27 cellular contexts compared by ENCODE assay signal in genomic region chr3:46282696-46283095, GRCh38. TPM values are rescaled to one million over a fixed set of nuclear protein-coding genes. Genes with fewer than 3 reads are reported as not detected.
DNase-seq lines count a peak whose midpoint lies in the region; ATAC-seq and TF ChIP-seq lines count a peak whose summit lies in the region.
"Had no signal": no experiment of that assay in that cellular context is flagged by ENCODE, and none has a peak within 500 bp of the region (broad histone marks: within the 10 kb centered on the region; RNA-seq: fewer than 3 reads in every experiment).

No MANE protein-coding gene starts in this region.

- no peak for TF ChIP-seq CTCF in mammary epithelial cell (conservative IDR thresholded peaks at IDR 0.05 in 1 of 2, IDR thresholded peaks at IDR 0.05 in 1 of 2; ENCODE audit: extremely low read depth in 1 of 2, insufficient read depth in 1 of 2, low read depth in 1 of 2, low read length in 2 of 2)

- intact Hi-C loops in cardiac septum (cut with DNase I) (no loop called here), mammary epithelial cell (cut with micrococcal nuclease) (no loop called here)

- H3K9ac ChIP-seq in mammary epithelial cell (ENCODE audit: insufficient read depth, low read length) = no peak overlapping the region
- no peak overlapping the region for H3K9ac ChIP-seq in mesenchymal stem cell (ENCODE audit: low read length)

- H2BK120ac ChIP-seq in mesenchymal stem cell (ENCODE audit: low read depth, low read length) = no peak overlapping the region

- no peaks in the 10 kb centered on the region for H3K9me3 ChIP-seq in effector memory CD4-positive, alpha-beta T cell (ENCODE audit: control insufficient read depth, low read length)
- H3K9me3 ChIP-seq in mammary epithelial cell (replicated peaks; ENCODE audit: insufficient read depth, low read length) = peaks cover 6% of the 10 kb centered on the region
- peaks cover 13% of the 10 kb centered on the region for H3K9me3 ChIP-seq in mesenchymal stem cell (ENCODE audit: control insufficient read depth, low read length)
- H3K9me3 ChIP-seq: vagina had no signal

- CTCF ChIA-PET in activated CD8-positive, alpha-beta memory T cell treated with anti-CD3 and anti-CD28 coated beads, Interleukin-2, amount 10 ng/mL, durations not matched to agents 7 days and 5 days (lab: Charles Lee) = interaction anchor here (1.1 to 4.1 kb wide), 4 partner anchors 13 to 87 kb away, joined by 3 to 66 read pairs (median 16); partner anchors contain the start of gene CCR5
- CTCF ChIA-PET in mammary epithelial cell (lab: Charles Lee; ENCODE audit: low non-redundant PET) = no interaction called here

- dilution Hi-C loops in mammary epithelial cell (cut with HindIII; ENCODE audit: low sequenced_read_pairs) = no loop called here

- no peaks in the 10 kb centered on the region for H3K79me1 ChIP-seq in mesenchymal stem cell (replicated peaks; ENCODE audit: low read length, poor library complexity, severe bottlenecking)

- no peak for DNase-seq in activated CD8-positive, alpha-beta memory T cell treated with anti-CD3 and anti-CD28 coated beads, Interleukin-2, amount 10 ng/mL, durations not matched to agents 7 days and 5 days
- no peak for DNase-seq in activated CD8-positive, alpha-beta memory T cell treated with anti-CD3 and anti-CD28 coated beads, Interleukin-2, amount 50 U/mL, for 48 hours
- DNase-seq in NOMO-1 treated with DMSO at 0.1 percent for 48 hours (lab: John Stamatoyannopoulos, UW; ENCODE audit: unreplicated experiment) = peak; percentile 25
- no peak for DNase-seq in effector memory CD4-positive, alpha-beta T cell
- DNase-seq in stimulated activated naive B cell treated with anti-CD40 and anti-IgM and Interleukin-4, amounts not matched to agents 10 μg/mL and 1 μg/mL and 100 μg/mL, for 72 hours = no peak
- no peak for DNase-seq in cardiac septum (ENCODE audit: low spot score)
- DNase-seq in mammary epithelial cell = no peak
- DNase-seq in mesenchymal stem cell = no peak
- DNase-seq: ACHN; activated gamma-delta T cell; amygdala; DMS53; dorsolateral prefrontal cortex; foreskin keratinocyte; GF-D8; NCI-H1694 treated with DMSO at 0.1 percent for 48 hours; NCI-H774; nucleus accumbens; retina; stimulated activated CD4-positive, alpha-beta T cell treated with anti-CD3 and anti-CD28 coated beads, Interleukin-12 subunit alpha, Interleukin-12 subunit beta, amount 100 ng/mL, for 4 hours had no signal

- peaks cover 63% of the 10 kb centered on the region for H3K4me1 ChIP-seq in effector memory CD4-positive, alpha-beta T cell (ENCODE audit: control insufficient read depth, insufficient read depth, low read length, poor library complexity, severe bottlenecking)
- H3K4me1 ChIP-seq in mammary epithelial cell (ENCODE audit: insufficient read depth, low read length) (no peaks in the 10 kb centered on the region), mesenchymal stem cell (ENCODE audit: control insufficient read depth, insufficient read depth, low read depth, low read length) (no peaks in the 10 kb centered on the region)
- H3K4me1 ChIP-seq: foreskin keratinocyte had no signal

- H3K4me3 Mint-ChIP-seq in activated CD8-positive, alpha-beta memory T cell treated with anti-CD3 and anti-CD28 coated beads, Interleukin-2, amount 10 ng/mL, durations not matched to agents 7 days and 5 days = no peak overlapping the region
- H3K4me3 Mint-ChIP-seq in stimulated activated naive B cell treated with anti-CD40 and anti-IgM and Interleukin-4, amounts not matched to agents 10 μg/mL and 1 μg/mL and 100 μg/mL, for 72 hours = no peak overlapping the region
- H3K4me3 Mint-ChIP-seq: CD14-positive monocyte had no signal

- H2BK15ac ChIP-seq in mesenchymal stem cell (ENCODE audit: low read depth, poor library complexity, severe bottlenecking) = no peak overlapping the region

- no peak overlapping the region for H4K91ac ChIP-seq in mesenchymal stem cell (ENCODE audit: low read length)

- no peaks in the 10 kb centered on the region for H3K79me2 ChIP-seq in mammary epithelial cell (ENCODE audit: insufficient read depth, low read length)
- H3K79me2 ChIP-seq: hepatocyte had no signal

- H3K9me3 Mint-ChIP-seq in activated CD8-positive, alpha-beta memory T cell treated with anti-CD3 and anti-CD28 coated beads, Interleukin-2, amount 10 ng/mL, durations not matched to agents 7 days and 5 days (ENCODE audit: low read depth) = no peaks in the 10 kb centered on the region
- H3K9me3 Mint-ChIP-seq in stimulated activated naive B cell treated with anti-CD40 and anti-IgM and Interleukin-4, amounts not matched to agents 10 μg/mL and 1 μg/mL and 100 μg/mL, for 72 hours = peaks cover 12% of the 10 kb centered on the region in 2 donors

- in situ Hi-C loops in mammary epithelial cell (cut with MboI; ENCODE audit: low sequenced_read_pairs in 2 of 2) = no loop called here

- H4K8ac ChIP-seq in mesenchymal stem cell (ENCODE audit: low read length) = no peak overlapping the region

- H3K14ac ChIP-seq in mesenchymal stem cell (ENCODE audit: low read length in 2 of 2) = no peak overlapping the region

- H3K36me3 ChIP-seq in effector memory CD4-positive, alpha-beta T cell (ENCODE audit: control insufficient read depth, insufficient read depth, low read length) = no peaks in the 10 kb centered on the region
- H3K36me3 ChIP-seq in mammary epithelial cell (ENCODE audit: insufficient read depth, low read length) (no peaks in the 10 kb centered on the region), mesenchymal stem cell (ENCODE audit: control insufficient read depth in 1 of 2, insufficient read depth in 2 of 2, low read depth in 1 of 2, low read length in 2 of 2) (no peaks in the 10 kb centered on the region)
- H3K36me3 ChIP-seq: vagina had no signal

- H3K4ac ChIP-seq in mesenchymal stem cell (ENCODE audit: low read depth in 1 of 2, low read length in 2 of 2) = no peak overlapping the region

- peak overlapping the region; percentile 31 for H3K27ac ChIP-seq in effector memory CD4-positive, alpha-beta T cell (ENCODE audit: insufficient read depth, low read length, poor library complexity, severe bottlenecking)
- H3K27ac ChIP-seq in mammary epithelial cell (ENCODE audit: insufficient read depth, low read depth, low read length) (no peak overlapping the region), mesenchymal stem cell (ENCODE audit: low read length, poor library complexity, severe bottlenecking) (no peak overlapping the region)
- H3K27ac ChIP-seq: dorsolateral prefrontal cortex, epithelial cell of prostate, foreskin keratinocyte, hepatocyte, SK-N-MC, vagina had no signal

- no peaks in the 10 kb centered on the region for H3K27me3 ChIP-seq in effector memory CD4-positive, alpha-beta T cell (replicated peaks; ENCODE audit: control insufficient read depth, insufficient read depth, low read length, poor library complexity, severe bottlenecking)
- H3K27me3 ChIP-seq in mammary epithelial cell (ENCODE audit: insufficient read depth, low read length) (no peaks in the 10 kb centered on the region), mesenchymal stem cell (ENCODE audit: control insufficient read depth in 1 of 2, insufficient read depth in 1 of 2, low read length in 2 of 2) (no peaks in the 10 kb centered on the region)
- H3K27me3 ChIP-seq: dorsolateral prefrontal cortex, hepatocyte, vagina had no signal

- H3K23ac ChIP-seq in mesenchymal stem cell (ENCODE audit: low read length in 2 of 2) = no peak overlapping the region

- no peak overlapping the region for H2BK12ac ChIP-seq in mesenchymal stem cell (ENCODE audit: low read length in 2 of 2)

- no TSS peak for BruUV-seq in mammary epithelial cell (replicated peaks; lab: Mats Ljungman, UMichigan)

- H3K4me3 ChIP-seq in effector memory CD4-positive, alpha-beta T cell (ENCODE audit: insufficient read depth, low read depth, low read length, poor library complexity, severe bottlenecking) = no peak overlapping the region
- no peak overlapping the region for H3K4me3 ChIP-seq in mammary epithelial cell (replicated peaks in 1 of 3; ENCODE audit: insufficient read depth in 1 of 3, low read depth in 2 of 3, low read length in 3 of 3)
- H3K4me3 ChIP-seq in mesenchymal stem cell (ENCODE audit: insufficient read depth in 1 of 2, low read depth in 1 of 2, low read length in 2 of 2) = no peak overlapping the region
- H3K4me3 ChIP-seq: dorsolateral prefrontal cortex, hepatocyte, SK-N-MC, vagina had no signal

- H3K4me2 ChIP-seq in mammary epithelial cell (ENCODE audit: insufficient read depth, low read depth, low read length) = no peak overlapping the region
- H3K4me2 ChIP-seq in mesenchymal stem cell (ENCODE audit: low read length, poor library complexity, severe bottlenecking) = no peak overlapping the region
- H3K4me2 ChIP-seq: hepatocyte had no signal

- peak overlapping the region; percentile 91 for H3K27ac Mint-ChIP-seq in activated CD8-positive, alpha-beta memory T cell treated with anti-CD3 and anti-CD28 coated beads, Interleukin-2, amount 10 ng/mL, durations not matched to agents 7 days and 5 days
- no peak overlapping the region for H3K27ac Mint-ChIP-seq in stimulated activated naive B cell treated with anti-CD40 and anti-IgM and Interleukin-4, amounts not matched to agents 10 μg/mL and 1 μg/mL and 100 μg/mL, for 72 hours

- H3K4me1 Mint-ChIP-seq in activated CD8-positive, alpha-beta memory T cell treated with anti-CD3 and anti-CD28 coated beads, Interleukin-2, amount 10 ng/mL, durations not matched to agents 7 days and 5 days = peaks cover 97% of the 10 kb centered on the region
- peaks cover 11 to 23% of the 10 kb centered on the region in 2 donors for H3K4me1 Mint-ChIP-seq in stimulated activated naive B cell treated with anti-CD40 and anti-IgM and Interleukin-4, amounts not matched to agents 10 μg/mL and 1 μg/mL and 100 μg/mL, for 72 hours

- ATAC-seq in activated CD8-positive, alpha-beta memory T cell treated with anti-CD3 and anti-CD28 coated beads, Interleukin-2, amount 10 ng/mL, durations not matched to agents 7 days and 5 days = no peak
- peak; percentile 79 to 83 for ATAC-seq in stimulated activated naive B cell treated with anti-CD40 and anti-IgM and Interleukin-4, amounts not matched to agents 10 μg/mL and 1 μg/mL and 100 μg/mL, for 72 hours (replicated peaks)
- ATAC-seq: activated CD4-positive, CD25-positive, alpha-beta regulatory T cell treated with anti-CD3 and anti-CD28 coated beads, Interleukin-2, amount 50 U/mL, for 24 hours; foreskin keratinocyte had no signal

- no peak overlapping the region for H2AFZ ChIP-seq in mammary epithelial cell (ENCODE audit: low read depth, low read length)
- H2AFZ ChIP-seq in mesenchymal stem cell (ENCODE audit: low read depth, low read length) = no peak overlapping the region
- H2AFZ ChIP-seq: hepatocyte had no signal

- H3K36me3 Mint-ChIP-seq in activated CD8-positive, alpha-beta memory T cell treated with anti-CD3 and anti-CD28 coated beads, Interleukin-2, amount 10 ng/mL, durations not matched to agents 7 days and 5 days = peaks cover 21% of the 10 kb centered on the region
- H3K36me3 Mint-ChIP-seq in stimulated activated naive B cell treated with anti-CD40 and anti-IgM and Interleukin-4, amounts not matched to agents 10 μg/mL and 1 μg/mL and 100 μg/mL, for 72 hours = peaks cover 4 to 18% of the 10 kb centered on the region in 2 donors

- H3K18ac ChIP-seq in mesenchymal stem cell (ENCODE audit: low read depth in 1 of 2, low read length in 2 of 2) = no peak overlapping the region

- no peak overlapping the region for H2AK5ac ChIP-seq in mesenchymal stem cell (ENCODE audit: low read length, severe bottlenecking)

- no peaks in the 10 kb centered on the region for H3K27me3 Mint-ChIP-seq in activated CD8-positive, alpha-beta memory T cell treated with anti-CD3 and anti-CD28 coated beads, Interleukin-2, amount 10 ng/mL, durations not matched to agents 7 days and 5 days
- H3K27me3 Mint-ChIP-seq in stimulated activated naive B cell treated with anti-CD40 and anti-IgM and Interleukin-4, amounts not matched to agents 10 μg/mL and 1 μg/mL and 100 μg/mL, for 72 hours = no peaks in the 10 kb centered on the region

- 81% methylated on average over 2 of the region's 2 CpGs for WGBS in mammary epithelial cell (ENCODE audit: low coverage, missing lambda C conversion rate)
- WGBS in mesenchymal stem cell = no CpG with 5 or more reads among the region's 2 CpGs

- no peak overlapping the region for H2BK5ac ChIP-seq in mesenchymal stem cell (ENCODE audit: low read depth, low read length, poor library complexity, severe bottlenecking)

- no peaks in the 10 kb centered on the region for H4K20me1 ChIP-seq in mammary epithelial cell (ENCODE audit: insufficient read depth, low read length)

RNA-seq across cellular contexts. Expression of gene CCR3, which starts 40.4 kb away (rescaled TPM):
- total RNA-seq in activated CD8-positive, alpha-beta memory T cell treated with anti-CD3 and anti-CD28 coated beads, Interleukin-2, amount 10 ng/mL, durations not matched to agents 7 days and 5 days = 1 to 10 TPM; 1.4 to 2.0 TPM
- total RNA-seq in cardiac septum (not detected), mammary epithelial cell (under 1 TPM in 1 of 2 donors, not detected in 1; 0.19 TPM)
- not detected for polyA plus RNA-seq in mammary epithelial cell
- polyA minus RNA-seq in mammary epithelial cell = not detected
- polyA plus RNA-seq in mesenchymal stem cell (2013, experiment 1 of 2) = 0.06 TPM
- polyA plus RNA-seq in mesenchymal stem cell (2013, experiment 2 of 2) = 0.03 TPM
- total RNA-seq: foreskin keratinocyte, hepatocyte, MCF 10A, vagina had no signal
- polyA plus RNA-seq: foreskin keratinocyte had no signal
